15 cellular contexts compared by ENCODE assay signal in genomic region chr11:101866619-101867491, GRCh38. TPM values are rescaled to one million over a fixed set of nuclear protein-coding genes. Genes with fewer than 3 reads are reported as not detected.
DNase-seq lines count a peak whose midpoint lies in the region; FAIRE-seq and TF ChIP-seq lines count a peak whose summit lies in the region.
"Had no signal": no experiment of that assay in that cellular context is flagged by ENCODE, and none has a peak within 500 bp of the region (broad histone marks: within the 10 kb centered on the region; RNA-seq: fewer than 3 reads in every experiment).

No MANE protein-coding gene starts in this region.

- H3K36me3 Mint-ChIP-seq in astrocyte (ENCODE audit: low read depth, unreplicated experiment), result peaks cover 1% of the 10 kb centered on the region
- H3K36me3 Mint-ChIP-seq in type B pancreatic cell, result no peaks in the 10 kb centered on the region
- H3K36me3 Mint-ChIP-seq: activated naive CD4-positive, alpha-beta T cell treated with anti-CD3 and anti-CD28 coated beads, Interleukin-2, amount 50 U/mL, for 72 hours; naive thymus-derived CD4-positive, alpha-beta T cell had no signal

- H3K79me2 ChIP-seq in astrocyte (ENCODE audit: insufficient read depth, low read length), result no peaks in the 10 kb centered on the region

- no peak overlapping the region for H3K9ac ChIP-seq in astrocyte (ENCODE audit: low read length)

- H4K20me1 ChIP-seq in astrocyte (ENCODE audit: insufficient read depth, low read length), result no peaks in the 10 kb centered on the region

- H3K27me3 ChIP-seq in astrocyte (ENCODE audit: insufficient read depth, low read length), result no peaks in the 10 kb centered on the region
- H3K27me3 ChIP-seq: tibial artery had no signal

- peak overlapping the region; percentile 29 for H3K27ac ChIP-seq in 22Rv1
- H3K27ac ChIP-seq in astrocyte (ENCODE audit: low read depth, low read length), result peak overlapping the region; percentile 66
- H3K27ac ChIP-seq: tibial artery had no signal

- peaks cover 56% of the 10 kb centered on the region for H3K4me1 ChIP-seq in astrocyte (ENCODE audit: insufficient read depth, low read length)

- no peaks in the 10 kb centered on the region for H3K36me3 ChIP-seq in astrocyte (ENCODE audit: insufficient read depth, low read length)
- H3K36me3 ChIP-seq: tibial artery had no signal

- H3K27ac Mint-ChIP-seq in astrocyte (ENCODE audit: unreplicated experiment) (no peak overlapping the region), type B pancreatic cell (no peak overlapping the region)
- H3K27ac Mint-ChIP-seq: activated naive CD4-positive, alpha-beta T cell treated with anti-CD3 and anti-CD28 coated beads, Interleukin-2, amount 50 U/mL, for 72 hours; naive thymus-derived CD4-positive, alpha-beta T cell had no signal

- TF ChIP-seq CTCF in 22Rv1 (IDR thresholded peaks at IDR 0.05), result no peak
- no peak for TF ChIP-seq CTCF in astrocyte (IDR thresholded peaks at IDR 0.05; ENCODE audit: insufficient read depth, low read depth, low read length)
- no peak for TF ChIP-seq CTCF in type B pancreatic cell (conservative IDR thresholded peaks at IDR 0.05)

- no peak overlapping the region for H2AFZ ChIP-seq in astrocyte (ENCODE audit: low read depth, low read length)

- H3K27me3 Mint-ChIP-seq in astrocyte (ENCODE audit: low read depth, unreplicated experiment) (no peaks in the 10 kb centered on the region), type B pancreatic cell (peaks cover 7% of the 10 kb centered on the region)

- H3K9me3 Mint-ChIP-seq in astrocyte (ENCODE audit: unreplicated experiment) (peaks cover 6% of the 10 kb centered on the region), type B pancreatic cell (peaks cover 6% of the 10 kb centered on the region)

- H3K4me3 ChIP-seq in astrocyte (ENCODE audit: insufficient read depth, low read depth, low read length), result no peak overlapping the region
- H3K4me3 ChIP-seq: tibial artery had no signal

- peak; percentile 88 for DNase-seq in HT-29 (ENCODE audit: low spot score)
- peak; percentile 76 for DNase-seq in astrocyte (ENCODE audit: low read depth)
- peak; percentile 63 for DNase-seq in iris pigment epithelial cell (ENCODE audit: low read depth)
- no peak for DNase-seq in type B pancreatic cell (ENCODE audit: extremely low spot score, unreplicated experiment)
- DNase-seq in MV-4-11 (lab: John Stamatoyannopoulos, UW), result no peak
- no peak for DNase-seq in D341Med (ENCODE audit: low spot score)
- DNase-seq in SW480 (ENCODE audit: low spot score), result no peak
- DNase-seq: naive thymus-derived CD4-positive, alpha-beta T cell; NCI-H2029; OCI-M1; tibial artery had no signal

- peak; percentile 79 for FAIRE-seq in astrocyte (lab: Jason Lieb, UNC)

- no peak overlapping the region for H3K4me3 Mint-ChIP-seq in astrocyte (ENCODE audit: unreplicated experiment)
- no peak overlapping the region for H3K4me3 Mint-ChIP-seq in type B pancreatic cell
- H3K4me3 Mint-ChIP-seq: naive thymus-derived CD4-positive, alpha-beta T cell had no signal

- peaks cover 31% of the 10 kb centered on the region for H3K4me1 Mint-ChIP-seq in astrocyte (ENCODE audit: low read depth, unreplicated experiment)
- no peaks in the 10 kb centered on the region for H3K4me1 Mint-ChIP-seq in type B pancreatic cell (ENCODE audit: unreplicated experiment)
- H3K4me1 Mint-ChIP-seq: naive thymus-derived CD4-positive, alpha-beta T cell had no signal

- H3K9me3 ChIP-seq in astrocyte (ENCODE audit: insufficient read depth, low read depth, low read length), result peaks cover 3% of the 10 kb centered on the region

- peak overlapping the region; percentile 44 for H3K4me2 ChIP-seq in astrocyte (ENCODE audit: low read length)

RNA-seq across cellular contexts. Expression of gene CEP126, which starts 48.0 kb away (rescaled TPM):
- total RNA-seq in HT-29 (2014; rRNA removed; shearing (Covaris generic)), result 0.50 and 0.58 TPM in 2 replicates
- total RNA-seq in astrocyte, result 2.1 TPM in 2 replicates
- total RNA-seq in type B pancreatic cell (ENCODE audit: low replicate concordance), result 2.1 and 5.8 TPM in 2 replicates

RNA-seq across cellular contexts. Expression of gene ANGPTL5, which starts 49.5 kb away (rescaled TPM):
- total RNA-seq in HT-29 (2014; rRNA removed; shearing (Covaris generic)), result not detected in 2 replicates
- not detected in 2 replicates for total RNA-seq in astrocyte
- not detected in 2 replicates for total RNA-seq in type B pancreatic cell (ENCODE audit: low replicate concordance)
- total RNA-seq: activated CD8-positive, alpha-beta memory T cell treated with anti-CD3 and anti-CD28 coated beads for 36 hours; activated naive CD4-positive, alpha-beta T cell treated with anti-CD3 and anti-CD28 coated beads, Interleukin-2, amount 50 U/mL, for 72 hours; naive thymus-derived CD4-positive, alpha-beta T cell; T-helper 2 cell treated with Interferon-gamma antibody and Interleukin-4, amounts not matched to agents 100 ng/mL and 5 ng/mL, for 36 hours had no signal

Comparison
In these comparisons a context has a peak if more than half of its experiments do, and no peak if none do; other contexts are left out.
1. DNase-seq: peak in HT-29 (single experiment), astrocyte (single experiment) and iris pigment epithelial cell (single experiment); none in type B pancreatic cell (single experiment), MV-4-11 (single experiment), D341Med (single experiment) and SW480 (single experiment).